4 cellular contexts compared by ENCODE assay signal in genomic region chr7:27283558-27283957, GRCh38. TPM values are rescaled to one million over a fixed set of nuclear protein-coding genes. Genes with fewer than 3 reads are reported as not detected.
"Had no signal": no experiment of that assay in that cellular context is flagged by ENCODE, and none has a peak within 500 bp of the region (broad histone marks: within the 10 kb centered on the region; RNA-seq: fewer than 3 reads in every experiment).

No MANE protein-coding gene starts in this region.

- DNase-seq: GDM1, GF-D8 had no signal

- H3K4me3 ChIP-seq: GM12878 had no signal

- ATAC-seq: GM12878 had no signal

RNA-seq across cellular contexts. Expression of gene EVX1, which starts 41.0 kb away (rescaled TPM):
- total RNA-seq: G401, GM12878 had no signal
- polyA plus RNA-seq: GM12878 had no signal
